In genomic region chr2:218427741-218428140, GRCh38 we compare ENCODE assay signal across 21 cellular contexts. TPM values are rescaled to one million over a fixed set of nuclear protein-coding genes. Genes with fewer than 3 reads are reported as not detected.
DNase-seq lines count a peak whose midpoint lies in the region; ATAC-seq and TF ChIP-seq lines count a peak whose summit lies in the region.
"Had no signal": no experiment of that assay in that cellular context is flagged by ENCODE, and none has a peak within 500 bp of the region (broad histone marks: within the 10 kb centered on the region; RNA-seq: fewer than 3 reads in every experiment).

No MANE protein-coding gene starts in this region.

- H3K36me3 Mint-ChIP-seq in nephron progenitor cell (ENCODE audit: low read depth): no peaks in the 10 kb centered on the region
- H3K36me3 Mint-ChIP-seq in activated T-cell treated with anti-CD3 and anti-CD28 coated beads, Interleukin-2, amount 50 U/mL, for 72 hours (ENCODE audit: insufficient read depth in 2 of 2): no peaks in the 10 kb centered on the region
- no peaks in the 10 kb centered on the region for H3K36me3 Mint-ChIP-seq in activated naive CD8-positive, alpha-beta T cell treated with anti-CD3 and anti-CD28 coated beads for 36 hours
- H3K36me3 Mint-ChIP-seq: CD4-positive, alpha-beta memory T cell had no signal

- no peak overlapping the region for H3K4me3 Mint-ChIP-seq in nephron progenitor cell
- H3K4me3 Mint-ChIP-seq in activated T-cell treated with anti-CD3 and anti-CD28 coated beads, Interleukin-2, amount 50 U/mL, for 72 hours: no peak overlapping the region
- H3K4me3 Mint-ChIP-seq in activated naive CD8-positive, alpha-beta T cell treated with anti-CD3 and anti-CD28 coated beads for 36 hours: no peak overlapping the region
- H3K4me3 Mint-ChIP-seq: CD4-positive, alpha-beta memory T cell had no signal

- H3K9me3 Mint-ChIP-seq in nephron progenitor cell: no peaks in the 10 kb centered on the region
- no peaks in the 10 kb centered on the region for H3K9me3 Mint-ChIP-seq in activated T-cell treated with anti-CD3 and anti-CD28 coated beads, Interleukin-2, amount 50 U/mL, for 72 hours
- H3K9me3 Mint-ChIP-seq in activated naive CD8-positive, alpha-beta T cell treated with anti-CD3 and anti-CD28 coated beads for 36 hours: no peaks in the 10 kb centered on the region
- H3K9me3 Mint-ChIP-seq: CD4-positive, alpha-beta memory T cell had no signal

- DNase-seq in NCI-H82 (lab: John Stamatoyannopoulos, UW) (peak; percentile 14), NCI-H82 treated with DMSO at 0.1 percent for 48 hours (lab: John Stamatoyannopoulos, UW; ENCODE audit: unreplicated experiment) (no peak), iPS-NIHi11 (ENCODE audit: low spot score) (peak; percentile 45), nephron progenitor cell (peak; percentile 26)
- no peak for DNase-seq in activated CD4-positive, alpha-beta T cell treated with anti-CD3 and anti-CD28 coated beads for 48 hours
- DNase-seq in activated T-cell treated with anti-CD3 and anti-CD28 coated beads, Interleukin-2, amount 50 U/mL, for 72 hours: no peak
- no peak for DNase-seq in activated naive CD8-positive, alpha-beta T cell treated with anti-CD3 and anti-CD28 coated beads for 36 hours
- DNase-seq: Calu3; CD4-positive, alpha-beta memory T cell; DMS53; NCI-H1048; NCI-H1436 treated with DMSO at 0.1 percent for 48 hours; NCI-H2081; NCI-H510A; NCI-H774; Right ventricle myocardium superior; SK-N-SH had no signal

- no peak for ATAC-seq in HG03520 (IDR thresholded peaks at IDR 0.05; ENCODE audit: unreplicated experiment)
- no peak for ATAC-seq in activated T-cell treated with anti-CD3 and anti-CD28 coated beads, Interleukin-2, amount 50 U/mL, for 72 hours (replicated peaks in 1 of 2)
- ATAC-seq: Panc1 had no signal

- no peaks in the 10 kb centered on the region for H3K4me1 Mint-ChIP-seq in nephron progenitor cell
- no peaks in the 10 kb centered on the region for H3K4me1 Mint-ChIP-seq in activated T-cell treated with anti-CD3 and anti-CD28 coated beads, Interleukin-2, amount 50 U/mL, for 72 hours (ENCODE audit: low read depth)
- no peaks in the 10 kb centered on the region for H3K4me1 Mint-ChIP-seq in activated naive CD8-positive, alpha-beta T cell treated with anti-CD3 and anti-CD28 coated beads for 36 hours

- H3K27me3 Mint-ChIP-seq in nephron progenitor cell (ENCODE audit: low read depth, poor library complexity): peaks cover 43% of the 10 kb centered on the region
- H3K27me3 Mint-ChIP-seq in activated T-cell treated with anti-CD3 and anti-CD28 coated beads, Interleukin-2, amount 50 U/mL, for 72 hours (ENCODE audit: low read depth): no peaks in the 10 kb centered on the region
- H3K27me3 Mint-ChIP-seq in activated naive CD8-positive, alpha-beta T cell treated with anti-CD3 and anti-CD28 coated beads for 36 hours: no peaks in the 10 kb centered on the region

- no peak overlapping the region for H3K27ac Mint-ChIP-seq in nephron progenitor cell
- H3K27ac Mint-ChIP-seq in activated T-cell treated with anti-CD3 and anti-CD28 coated beads, Interleukin-2, amount 50 U/mL, for 72 hours: no peak overlapping the region
- H3K27ac Mint-ChIP-seq in activated naive CD8-positive, alpha-beta T cell treated with anti-CD3 and anti-CD28 coated beads for 36 hours: no peak overlapping the region

- TF ChIP-seq CTCF in nephron progenitor cell (IDR thresholded peaks at IDR 0.05): no peak

RNA-seq across cellular contexts. Expression of gene VIL1, which starts 8.8 kb away (rescaled TPM):
- not detected for total RNA-seq in activated T-cell treated with anti-CD3 and anti-CD28 coated beads, Interleukin-2, amount 50 U/mL, for 72 hours
- not detected for total RNA-seq in activated naive CD8-positive, alpha-beta T cell treated with anti-CD3 and anti-CD28 coated beads for 36 hours
- total RNA-seq: A172; CD4-positive, alpha-beta memory T cell; MCF 10A; Right ventricle myocardium superior had no signal

RNA-seq across cellular contexts. Expression of gene CTDSP1, which starts 28.1 kb away (rescaled TPM):
- total RNA-seq in activated T-cell treated with anti-CD3 and anti-CD28 coated beads, Interleukin-2, amount 50 U/mL, for 72 hours: 10 to 100 TPM; 76.7 to 79.0 TPM
- 10 to 100 TPM; 67.8 to 73.5 TPM for total RNA-seq in activated naive CD8-positive, alpha-beta T cell treated with anti-CD3 and anti-CD28 coated beads for 36 hours

RNA-seq across cellular contexts. Expression of gene SLC11A1, which starts 45.7 kb away (rescaled TPM):
- under 1 TPM in 1 of 2 donors, not detected in 1; 0.19 TPM for total RNA-seq in activated T-cell treated with anti-CD3 and anti-CD28 coated beads, Interleukin-2, amount 50 U/mL, for 72 hours
- under 1 TPM; 0.08 TPM for total RNA-seq in activated naive CD8-positive, alpha-beta T cell treated with anti-CD3 and anti-CD28 coated beads for 36 hours
- total RNA-seq: A172, Calu3 had no signal

Comparison
In these comparisons a context has a peak if more than half of its experiments do, and no peak if none do; other contexts are left out.
1. DNase-seq: peak in NCI-H82 (single experiment), iPS-NIHi11 (single experiment) and nephron progenitor cell (single experiment); none in NCI-H82 treated with DMSO at 0.1 percent for 48 hours (single experiment), activated CD4-positive, alpha-beta T cell treated with anti-CD3 and anti-CD28 coated beads for 48 hours (single experiment), activated T-cell treated with anti-CD3 and anti-CD28 coated beads, Interleukin-2, amount 50 U/mL, for 72 hours (0 of 2) and activated naive CD8-positive, alpha-beta T cell treated with anti-CD3 and anti-CD28 coated beads for 36 hours (single experiment).